In the genomic region with DNA sequence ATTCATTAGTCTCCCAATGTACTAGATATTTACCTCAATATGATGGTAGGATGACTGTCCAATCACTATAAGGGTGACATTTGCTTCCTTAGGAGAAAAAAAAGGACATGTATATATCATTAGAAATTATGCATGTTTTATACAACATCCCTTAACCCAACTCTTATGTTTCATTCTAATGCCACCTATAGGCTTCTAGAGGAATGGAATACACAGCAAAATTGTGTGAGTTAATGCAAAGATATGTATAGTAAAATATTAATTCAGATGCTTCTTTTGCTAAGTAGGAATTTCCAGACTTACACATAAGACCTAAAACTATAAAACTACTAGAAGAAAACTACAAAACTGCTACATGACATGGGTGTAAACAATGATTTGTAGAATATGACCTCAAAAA, we compare ENCODE assay signal across 10 cellular contexts. TPM values are rescaled to one million over a fixed set of nuclear protein-coding genes. Genes with fewer than 3 reads are reported as not detected.
DNase-seq lines count a peak whose midpoint lies in the region; ATAC-seq and TF ChIP-seq lines count a peak whose summit lies in the region.
"Had no signal": no experiment of that assay in that cellular context is flagged by ENCODE, and none has a peak within 500 bp of the region (broad histone marks: within the 10 kb centered on the region; RNA-seq: fewer than 3 reads in every experiment).

No MANE protein-coding gene starts in this region.

- intact Hi-C loops in mucosa of descending colon (cut with DNase I, micrococcal nuclease), result no loop called here

- H3K36me3 ChIP-seq in mucosa of descending colon (ENCODE audit: low read depth) (no peaks in the 10 kb centered on the region), upper lobe of left lung (peaks cover 7 to 45% (median 16%) of the 10 kb centered on the region in 4 donors)

- no peak overlapping the region for H3K4me3 ChIP-seq in retinal pigment epithelial cell (ENCODE audit: low read length)
- H3K4me3 ChIP-seq in mucosa of descending colon, result no peak overlapping the region
- no peak overlapping the region for H3K4me3 ChIP-seq in upper lobe of left lung

- peaks cover 40% of the 10 kb centered on the region for H3K36me3 Mint-ChIP-seq in central memory CD8-positive, alpha-beta T cell (ENCODE audit: insufficient read depth)

- H3K4me1 ChIP-seq in mucosa of descending colon (ENCODE audit: low read depth) (peaks cover 4% of the 10 kb centered on the region), upper lobe of left lung (peaks cover 8 to 22% (median 10%) of the 10 kb centered on the region in 4 donors)

- H3K4me1 Mint-ChIP-seq in central memory CD8-positive, alpha-beta T cell, result peaks cover 13% of the 10 kb centered on the region

- no peaks in the 10 kb centered on the region for H3K9me3 Mint-ChIP-seq in central memory CD8-positive, alpha-beta T cell

- ATAC-seq in central memory CD8-positive, alpha-beta T cell (replicated peaks; ENCODE audit: extremely low read depth, poor library complexity, severe bottlenecking), result no peak
- ATAC-seq in mucosa of descending colon (no peak), upper lobe of left lung (ENCODE audit: low FRiP score in 2 of 2) (no peak), HG02852 (IDR thresholded peaks at IDR 0.05; ENCODE audit: unreplicated experiment) (no peak)
- ATAC-seq: left cardiac atrium; stimulated activated naive CD8-positive, alpha-beta T cell treated with anti-CD3 and anti-CD28 coated beads, Interleukin-15, Interleukin-2, amounts not matched to agents 100 U/mL and 50 U/mL, for 24 hours had no signal

- TF ChIP-seq CTCF in retinal pigment epithelial cell (conservative IDR thresholded peaks at IDR 0.05; ENCODE audit: low read depth, low read length) (peak; percentile 58), mucosa of descending colon (IDR thresholded peaks at IDR 0.05) (no peak), upper lobe of left lung (IDR thresholded peaks at IDR 0.05) (no peak)

- no peaks in the 10 kb centered on the region for H3K27me3 ChIP-seq in upper lobe of left lung

- no peak overlapping the region for H3K27ac ChIP-seq in upper lobe of left lung

- no peak for TF ChIP-seq EP300 in upper lobe of left lung (IDR thresholded peaks at IDR 0.05)

- H3K4me3 Mint-ChIP-seq in central memory CD8-positive, alpha-beta T cell, result no peak overlapping the region

- H3K9me3 ChIP-seq in mucosa of descending colon (no peaks in the 10 kb centered on the region), upper lobe of left lung (no peaks in the 10 kb centered on the region)

- no peaks in the 10 kb centered on the region for H3K27me3 Mint-ChIP-seq in central memory CD8-positive, alpha-beta T cell

- no peak for TF ChIP-seq POLR2A in upper lobe of left lung (IDR thresholded peaks at IDR 0.05)

- H3K27ac Mint-ChIP-seq in central memory CD8-positive, alpha-beta T cell (ENCODE audit: low read depth), result peak overlapping the region; percentile 44

- DNase-seq in NCI-H2171 treated with DMSO at 0.1 percent for 48 hours (lab: John Stamatoyannopoulos, UW), result peak; percentile 15
- DNase-seq in NCI-H2171 (lab: John Stamatoyannopoulos, UW), result no peak
- DNase-seq in NCI-H1417 treated with DMSO at 0.1 percent for 48 hours (lab: John Stamatoyannopoulos, UW), result peak; percentile 3
- no peak for DNase-seq in central memory CD8-positive, alpha-beta T cell (ENCODE audit: low spot score in 2 of 2)
- no peak for DNase-seq in retinal pigment epithelial cell (ENCODE audit: low read depth)
- DNase-seq in mucosa of descending colon, result no peak
- DNase-seq in upper lobe of left lung, result no peak
- DNase-seq: left cardiac atrium; stimulated activated naive CD8-positive, alpha-beta T cell treated with anti-CD3 and anti-CD28 coated beads, Interleukin-15, Interleukin-2, amounts not matched to agents 100 U/mL and 50 U/mL, for 24 hours had no signal

RNA-seq across cellular contexts. Expression of gene PRXL2C, which starts 3.5 kb away (rescaled TPM):
- total RNA-seq in mucosa of descending colon (10 to 100 TPM in 1 of 3 donors, 1 to 10 TPM in 2; 2.5 to 15.1 (median 8.8) TPM), upper lobe of left lung (10 to 100 TPM in 4 of 6 donors, 1 to 10 TPM in 2; 3.8 to 32.7 (median 23.9) TPM)

RNA-seq across cellular contexts. Expression of gene CDC14B, which starts 32.0 kb away (rescaled TPM):
- total RNA-seq in mucosa of descending colon, result 10 to 100 TPM; 14.2 to 21.2 (median 16.2) TPM
- total RNA-seq in upper lobe of left lung, result 10 to 100 TPM in 4 of 6 donors, 1 to 10 TPM in 2; 6.0 to 28.5 (median 12.7) TPM

Comparison
In these comparisons a context has a peak if more than half of its experiments do, and no peak if none do; other contexts are left out.
1. DNase-seq: peak in NCI-H2171 treated with DMSO at 0.1 percent for 48 hours (single experiment) and NCI-H1417 treated with DMSO at 0.1 percent for 48 hours (single experiment); none in NCI-H2171 (single experiment), central memory CD8-positive, alpha-beta T cell (0 of 2), retinal pigment epithelial cell (single experiment), mucosa of descending colon (0 of 3) and upper lobe of left lung (0 of 2).